In the genomic region with DNA sequence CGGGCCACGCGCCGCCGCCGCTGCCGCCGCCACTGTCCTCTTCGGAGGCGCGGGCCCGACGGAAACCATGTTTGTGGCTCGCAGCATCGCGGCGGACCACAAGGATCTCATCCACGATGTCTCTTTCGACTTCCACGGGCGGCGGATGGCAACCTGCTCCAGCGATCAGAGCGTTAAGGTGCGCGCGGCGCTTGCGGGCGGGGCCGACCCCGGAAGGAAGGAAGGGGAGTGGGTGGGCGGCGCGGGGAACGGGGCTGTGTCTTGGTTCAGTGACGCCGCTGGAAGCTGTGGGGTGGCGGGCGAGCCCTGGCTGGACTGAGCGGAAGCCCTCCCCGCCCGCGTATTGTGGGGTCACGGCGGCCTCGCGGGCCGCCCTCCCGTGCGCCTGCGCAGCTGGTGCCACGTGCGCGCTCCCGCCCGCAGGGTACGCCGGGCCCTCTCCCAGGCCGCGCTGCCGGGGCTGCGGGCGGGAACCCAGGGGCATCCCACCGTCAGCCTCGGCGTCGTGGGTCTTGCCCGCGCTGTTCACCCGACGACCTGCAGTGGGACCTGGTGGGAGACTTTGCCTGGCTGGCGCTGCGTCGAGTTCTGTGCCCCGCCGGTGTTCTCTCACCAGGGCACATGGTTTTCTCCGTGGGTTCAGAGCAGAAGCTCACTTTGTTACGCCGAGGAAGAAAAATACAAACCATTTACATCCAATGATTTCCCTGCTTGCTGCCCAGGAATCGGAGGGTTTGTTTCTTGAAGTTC, we compare ENCODE assay signal across 8 cellular contexts. TPM values are rescaled to one million over a fixed set of nuclear protein-coding genes. Genes with fewer than 3 reads are reported as not detected.
DNase-seq lines count a peak whose midpoint lies in the region; ATAC-seq and TF ChIP-seq lines count a peak whose summit lies in the region.

No MANE protein-coding gene starts in this region.

- H3K27me3 Mint-ChIP-seq in dendritic cell treated with granulocyte-macrophage colony-stimulating factor and Interleukin-4, amounts not matched to agents 40 ng/mL and 50 ng/mL, for 4 days: no peaks in the 10 kb centered on the region

- TF ChIP-seq CTCF in liver (IDR thresholded peaks at IDR 0.05; ENCODE audit: low read depth, low read length, missing input control): no peak

- intact Hi-C loops in dendritic cell treated with granulocyte-macrophage colony-stimulating factor and Interleukin-4, amounts not matched to agents 40 ng/mL and 50 ng/mL, for 4 days (cut with micrococcal nuclease): loop anchor here (5.0 kb wide), 1 partner anchor 66 kb away; a partner anchor contains a TSS

- peak overlapping the region; percentile 36 to 71 for H3K9ac ChIP-seq in liver (ENCODE audit: low read depth in 1 of 2, low read length in 2 of 2)

- peak overlapping the region; percentile 96 to 99 for H3K27ac ChIP-seq in liver (ENCODE audit: low read depth in 1 of 2, low read length in 2 of 2)

- H3K4me1 Mint-ChIP-seq in dendritic cell treated with granulocyte-macrophage colony-stimulating factor and Interleukin-4, amounts not matched to agents 40 ng/mL and 50 ng/mL, for 4 days (ENCODE audit: low read depth): peaks cover 41% of the 10 kb centered on the region

- no peaks in the 10 kb centered on the region for H3K9me3 Mint-ChIP-seq in dendritic cell treated with granulocyte-macrophage colony-stimulating factor and Interleukin-4, amounts not matched to agents 40 ng/mL and 50 ng/mL, for 4 days

- H3K4me1 ChIP-seq in liver (ENCODE audit: control insufficient read depth in 4 of 4, insufficient read depth in 4 of 4, low read length in 3 of 4): peaks cover 9 to 21% (median 16%) of the 10 kb centered on the region in 4 donors

- peak overlapping the region; percentile 69 to 80 (median 74) for H3K4me3 ChIP-seq in liver (ENCODE audit: low read depth in 1 of 3, low read length in 3 of 3)

- no peaks in the 10 kb centered on the region for H3K9me3 ChIP-seq in liver (ENCODE audit: control insufficient read depth in 4 of 4, low read length in 3 of 4)

- ATAC-seq in GM19324 (IDR thresholded peaks at IDR 0.05; ENCODE audit: low FRiP score, unreplicated experiment): peak; percentile 88
- peak; percentile 59 for ATAC-seq in HG03457 (IDR thresholded peaks at IDR 0.05; ENCODE audit: unreplicated experiment)

- H3K27me3 ChIP-seq in liver (ENCODE audit: control insufficient read depth in 4 of 4, insufficient read depth in 4 of 4, low read length in 3 of 4): no peaks in the 10 kb centered on the region

- TF ChIP-seq RAD21 in liver (IDR thresholded peaks at IDR 0.05): no peak

- 1% methylated on average over 81 of the region's 81 CpGs for WGBS in liver

- peak; percentile 51 to 98 (median 92) for DNase-seq in C1 segment of cervical spinal cord (lab: John Stamatoyannopoulos, UW)
- DNase-seq in NCI-H69 (lab: John Stamatoyannopoulos, UW): peak; percentile 99
- DNase-seq in activated CD4-positive, alpha-beta T cell treated with anti-CD3 and anti-CD28 coated beads, Interleukin-2, amount 50 U/mL, for 24 hours (ENCODE audit: low read depth in 1 of 2, low spot score in 1 of 2): peak; percentile 96 to 98
- peak; percentile 96 to 97 for DNase-seq in stimulated activated CD4-positive, alpha-beta T cell treated with anti-CD3 and anti-CD28 coated beads, Interleukin-2, amount 100 ng/mL, for 48 hours

- H3K36me3 Mint-ChIP-seq in dendritic cell treated with granulocyte-macrophage colony-stimulating factor and Interleukin-4, amounts not matched to agents 40 ng/mL and 50 ng/mL, for 4 days (ENCODE audit: low read depth): peaks cover 36% of the 10 kb centered on the region

- H3K27ac Mint-ChIP-seq in dendritic cell treated with granulocyte-macrophage colony-stimulating factor and Interleukin-4, amounts not matched to agents 40 ng/mL and 50 ng/mL, for 4 days: peak overlapping the region; percentile 96

- H3K36me3 ChIP-seq in liver (ENCODE audit: control insufficient read depth in 4 of 4, insufficient read depth in 3 of 4, low read depth in 1 of 4, low read length in 3 of 4): peaks cover 0 to 1% (median 0%) of the 10 kb centered on the region in 4 donors

- peak overlapping the region; percentile 90 for H3K4me3 Mint-ChIP-seq in dendritic cell treated with granulocyte-macrophage colony-stimulating factor and Interleukin-4, amounts not matched to agents 40 ng/mL and 50 ng/mL, for 4 days

TF ChIP-seq in liver, 16 proteins besides CTCF, POLR2A, EP300 and RAD21:
- TF ChIP-seq GABPA (IDR thresholded peaks at IDR 0.05 in 1 of 2, conservative IDR thresholded peaks at IDR 0.05 in 1 of 2) (peak in 1 of 2 donors; percentile 78), FOXA1 (IDR thresholded peaks at IDR 0.05) (peak; percentile 3), HNF4A (conservative IDR thresholded peaks at IDR 0.05) (no peak), RXRA (IDR thresholded peaks at IDR 0.05) (peak; percentile 15), FOXA2 (IDR thresholded peaks at IDR 0.05) (no peak), SP1 (IDR thresholded peaks at IDR 0.05) (peak; percentile 45), JUND (IDR thresholded peaks at IDR 0.05) (no peak), EGR1 (IDR thresholded peaks at IDR 0.05; ENCODE audit: low read depth in 2 of 2) (peak; percentile 10 to 29), NR2F2 (IDR thresholded peaks at IDR 0.05) (no peak), YY1 (IDR thresholded peaks at IDR 0.05) (no peak), TAF1 (conservative IDR thresholded peaks at IDR 0.05) (no peak), HNF4G (IDR thresholded peaks at IDR 0.05) (no peak)
- TF ChIP-seq, protein P1, sequence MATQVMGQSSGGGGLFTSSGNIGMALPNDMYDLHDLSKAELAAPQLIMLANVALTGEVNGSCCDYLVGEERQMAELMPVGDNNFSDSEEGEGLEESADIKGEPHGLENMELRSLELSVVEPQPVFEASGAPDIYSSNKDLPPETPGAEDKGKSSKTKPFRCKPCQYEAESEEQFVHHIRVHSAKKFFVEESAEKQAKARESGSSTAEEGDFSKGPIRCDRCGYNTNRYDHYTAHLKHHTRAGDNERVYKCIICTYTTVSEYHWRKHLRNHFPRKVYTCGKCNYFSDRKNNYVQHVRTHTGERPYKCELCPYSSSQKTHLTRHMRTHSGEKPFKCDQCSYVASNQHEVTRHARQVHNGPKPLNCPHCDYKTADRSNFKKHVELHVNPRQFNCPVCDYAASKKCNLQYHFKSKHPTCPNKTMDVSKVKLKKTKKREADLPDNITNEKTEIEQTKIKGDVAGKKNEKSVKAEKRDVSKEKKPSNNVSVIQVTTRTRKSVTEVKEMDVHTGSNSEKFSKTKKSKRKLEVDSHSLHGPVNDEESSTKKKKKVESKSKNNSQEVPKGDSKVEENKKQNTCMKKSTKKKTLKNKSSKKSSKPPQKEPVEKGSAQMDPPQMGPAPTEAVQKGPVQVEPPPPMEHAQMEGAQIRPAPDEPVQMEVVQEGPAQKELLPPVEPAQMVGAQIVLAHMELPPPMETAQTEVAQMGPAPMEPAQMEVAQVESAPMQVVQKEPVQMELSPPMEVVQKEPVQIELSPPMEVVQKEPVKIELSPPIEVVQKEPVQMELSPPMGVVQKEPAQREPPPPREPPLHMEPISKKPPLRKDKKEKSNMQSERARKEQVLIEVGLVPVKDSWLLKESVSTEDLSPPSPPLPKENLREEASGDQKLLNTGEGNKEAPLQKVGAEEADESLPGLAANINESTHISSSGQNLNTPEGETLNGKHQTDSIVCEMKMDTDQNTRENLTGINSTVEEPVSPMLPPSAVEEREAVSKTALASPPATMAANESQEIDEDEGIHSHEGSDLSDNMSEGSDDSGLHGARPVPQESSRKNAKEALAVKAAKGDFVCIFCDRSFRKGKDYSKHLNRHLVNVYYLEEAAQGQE (IDR thresholded peaks at IDR 0.05): no peak
- TF ChIP-seq, protein P2, sequence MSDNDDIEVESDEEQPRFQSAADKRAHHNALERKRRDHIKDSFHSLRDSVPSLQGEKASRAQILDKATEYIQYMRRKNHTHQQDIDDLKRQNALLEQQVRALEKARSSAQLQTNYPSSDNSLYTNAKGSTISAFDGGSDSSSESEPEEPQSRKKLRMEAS (IDR thresholded peaks at IDR 0.05): peak; percentile 85
- TF ChIP-seq, protein P3, sequence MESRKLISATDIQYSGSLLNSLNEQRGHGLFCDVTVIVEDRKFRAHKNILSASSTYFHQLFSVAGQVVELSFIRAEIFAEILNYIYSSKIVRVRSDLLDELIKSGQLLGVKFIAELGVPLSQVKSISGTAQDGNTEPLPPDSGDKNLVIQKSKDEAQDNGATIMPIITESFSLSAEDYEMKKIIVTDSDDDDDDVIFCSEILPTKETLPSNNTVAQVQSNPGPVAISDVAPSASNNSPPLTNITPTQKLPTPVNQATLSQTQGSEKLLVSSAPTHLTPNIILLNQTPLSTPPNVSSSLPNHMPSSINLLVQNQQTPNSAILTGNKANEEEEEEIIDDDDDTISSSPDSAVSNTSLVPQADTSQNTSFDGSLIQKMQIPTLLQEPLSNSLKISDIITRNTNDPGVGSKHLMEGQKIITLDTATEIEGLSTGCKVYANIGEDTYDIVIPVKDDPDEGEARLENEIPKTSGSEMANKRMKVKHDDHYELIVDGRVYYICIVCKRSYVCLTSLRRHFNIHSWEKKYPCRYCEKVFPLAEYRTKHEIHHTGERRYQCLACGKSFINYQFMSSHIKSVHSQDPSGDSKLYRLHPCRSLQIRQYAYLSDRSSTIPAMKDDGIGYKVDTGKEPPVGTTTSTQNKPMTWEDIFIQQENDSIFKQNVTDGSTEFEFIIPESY (IDR thresholded peaks at IDR 0.05): no peak
- TF ChIP-seq, protein P4, sequence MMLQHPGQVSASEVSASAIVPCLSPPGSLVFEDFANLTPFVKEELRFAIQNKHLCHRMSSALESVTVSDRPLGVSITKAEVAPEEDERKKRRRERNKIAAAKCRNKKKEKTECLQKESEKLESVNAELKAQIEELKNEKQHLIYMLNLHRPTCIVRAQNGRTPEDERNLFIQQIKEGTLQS (IDR thresholded peaks at IDR 0.05): no peak
TF ChIP-seq in liver: peak in this region for 6.

RNA-seq across cellular contexts. Expression of a gene that starts 0.4 kb away (rescaled TPM):
- 10 to 100 TPM; 21.0 to 28.5 TPM for total RNA-seq in liver
- 10 to 100 TPM; 12.2 to 12.7 TPM for polyA plus RNA-seq in liver

RNA-seq across cellular contexts. Expression of a gene that starts 42.9 kb away (rescaled TPM):
- total RNA-seq in liver: 10 to 100 TPM; 14.8 to 32.4 TPM
- 1 to 10 TPM; 2.5 to 7.1 TPM for polyA plus RNA-seq in liver

Comparison
In these comparisons a context has a peak if more than half of its experiments do, and no peak if none do; other contexts are left out.
1. Peak in every context shown above with its lines: DNase-seq, ATAC-seq, H3K4me3 ChIP-seq and H3K27ac ChIP-seq.